Comparison of ENCODE assay signal across 13 cellular contexts in genomic region chr16:63530208-63530607, GRCh38.
A peak's percentile ranks its signal among the peaks of the same experiment; 100 is the strongest.
DNase-seq lines count a peak whose midpoint lies in the region; ATAC-seq and TF ChIP-seq lines count a peak whose summit lies in the region.
"Had no signal": no experiment of that assay in that cellular context is flagged by ENCODE, and none has a peak within 500 bp of the region (broad histone marks: within the 10 kb centered on the region; RNA-seq: fewer than 3 reads in every experiment).

No MANE protein-coding gene starts in this region.

- no peaks in the 10 kb centered on the region for H3K27me3 ChIP-seq in AG04450 (ENCODE audit: control insufficient read depth, insufficient read depth, low read length)
- H3K27me3 ChIP-seq in effector memory CD4-positive, alpha-beta T cell (replicated peaks; ENCODE audit: control insufficient read depth, insufficient read depth, low read length, poor library complexity, severe bottlenecking): no peaks in the 10 kb centered on the region
- H3K27me3 ChIP-seq: Peyer's patch had no signal

- in situ Hi-C loops in astrocyte of the cerebellum (cut with HindIII; ENCODE audit: low sequenced_read_pairs): no loop called here

- H3K27ac ChIP-seq in AG04450 (ENCODE audit: low read depth, low read length): no peak overlapping the region
- H3K27ac ChIP-seq in effector memory CD4-positive, alpha-beta T cell (ENCODE audit: insufficient read depth, low read length, poor library complexity, severe bottlenecking): no peak overlapping the region
- H3K27ac ChIP-seq: Peyer's patch had no signal

- no peaks in the 10 kb centered on the region for H3K36me3 ChIP-seq in effector memory CD4-positive, alpha-beta T cell (ENCODE audit: control insufficient read depth, insufficient read depth, low read length)
- H3K36me3 ChIP-seq: Peyer's patch had no signal

- CTCF ChIA-PET in AG04450 (lab: Charles Lee): no interaction called here

- POLR2A ChIA-PET in AG04450 (lab: Yijun Ruan, JAX): no interaction called here

- no peak for DNase-seq in AG04450 (ENCODE audit: low read depth, low spot score)
- peak; percentile 12 for DNase-seq in HT-29 (ENCODE audit: low spot score)
- DNase-seq in astrocyte of the cerebellum (ENCODE audit: low read depth): no peak
- peak; percentile 6 for DNase-seq in iPS-NIHi11 (ENCODE audit: low spot score)
- no peak for DNase-seq in effector memory CD4-positive, alpha-beta T cell
- no peak for DNase-seq in NCI-H1417 treated with DMSO at 0.1 percent for 48 hours (lab: John Stamatoyannopoulos, UW)
- no peak for DNase-seq in central memory CD4-positive, alpha-beta T cell
- DNase-seq: activated CD8-positive, alpha-beta memory T cell treated with anti-CD3 and anti-CD28 coated beads, Interleukin-2, amount 10 ng/mL, durations not matched to agents 7 days and 5 days; amniotic stem cell; glutamatergic neuron; kidney; Peyer's patch had no signal

- H3K4me1 ChIP-seq in effector memory CD4-positive, alpha-beta T cell (ENCODE audit: control insufficient read depth, insufficient read depth, low read length, poor library complexity, severe bottlenecking): no peaks in the 10 kb centered on the region
- H3K4me1 ChIP-seq: Peyer's patch had no signal

- no peak overlapping the region for H3K4me3 ChIP-seq in AG04450 (ENCODE audit: low read depth, low read length)
- no peak overlapping the region for H3K4me3 ChIP-seq in astrocyte of the cerebellum (ENCODE audit: low read depth, low read length)
- H3K4me3 ChIP-seq in effector memory CD4-positive, alpha-beta T cell (ENCODE audit: insufficient read depth, low read depth, low read length, poor library complexity, severe bottlenecking): no peak overlapping the region
- H3K4me3 ChIP-seq: Peyer's patch had no signal

- H3K9me3 ChIP-seq in AG04450 (ENCODE audit: control insufficient read depth, insufficient read depth, low read length): no peaks in the 10 kb centered on the region; the same call in 1 of the 2 replicates
- no peaks in the 10 kb centered on the region for H3K9me3 ChIP-seq in effector memory CD4-positive, alpha-beta T cell (ENCODE audit: control insufficient read depth, low read length)
- H3K9me3 ChIP-seq: Peyer's patch had no signal

- no peak for ATAC-seq in HG02588 (IDR thresholded peaks at IDR 0.05; ENCODE audit: unreplicated experiment)
- ATAC-seq: activated CD8-positive, alpha-beta memory T cell treated with anti-CD3 and anti-CD28 coated beads, Interleukin-2, amount 10 ng/mL, durations not matched to agents 7 days and 5 days had no signal

- TF ChIP-seq CTCF in AG04450 (IDR thresholded peaks at IDR 0.05; ENCODE audit: low read depth, low read length): 0 out of 2 replicates have a peak, but pooled peaks have one; percentile 4
- TF ChIP-seq CTCF in astrocyte of the cerebellum (IDR thresholded peaks at IDR 0.05; ENCODE audit: low read depth, low read length, missing control alignments): peak; percentile 18

Comparison
In these comparisons a context has a peak if more than half of its experiments do, and no peak if none do; other contexts are left out.
1. DNase-seq: peak in HT-29 (single experiment) and iPS-NIHi11 (single experiment); none in AG04450 (single experiment), astrocyte of the cerebellum (single experiment), effector memory CD4-positive, alpha-beta T cell (0 of 3), NCI-H1417 treated with DMSO at 0.1 percent for 48 hours (single experiment) and central memory CD4-positive, alpha-beta T cell (single experiment).